In the genomic region with DNA sequence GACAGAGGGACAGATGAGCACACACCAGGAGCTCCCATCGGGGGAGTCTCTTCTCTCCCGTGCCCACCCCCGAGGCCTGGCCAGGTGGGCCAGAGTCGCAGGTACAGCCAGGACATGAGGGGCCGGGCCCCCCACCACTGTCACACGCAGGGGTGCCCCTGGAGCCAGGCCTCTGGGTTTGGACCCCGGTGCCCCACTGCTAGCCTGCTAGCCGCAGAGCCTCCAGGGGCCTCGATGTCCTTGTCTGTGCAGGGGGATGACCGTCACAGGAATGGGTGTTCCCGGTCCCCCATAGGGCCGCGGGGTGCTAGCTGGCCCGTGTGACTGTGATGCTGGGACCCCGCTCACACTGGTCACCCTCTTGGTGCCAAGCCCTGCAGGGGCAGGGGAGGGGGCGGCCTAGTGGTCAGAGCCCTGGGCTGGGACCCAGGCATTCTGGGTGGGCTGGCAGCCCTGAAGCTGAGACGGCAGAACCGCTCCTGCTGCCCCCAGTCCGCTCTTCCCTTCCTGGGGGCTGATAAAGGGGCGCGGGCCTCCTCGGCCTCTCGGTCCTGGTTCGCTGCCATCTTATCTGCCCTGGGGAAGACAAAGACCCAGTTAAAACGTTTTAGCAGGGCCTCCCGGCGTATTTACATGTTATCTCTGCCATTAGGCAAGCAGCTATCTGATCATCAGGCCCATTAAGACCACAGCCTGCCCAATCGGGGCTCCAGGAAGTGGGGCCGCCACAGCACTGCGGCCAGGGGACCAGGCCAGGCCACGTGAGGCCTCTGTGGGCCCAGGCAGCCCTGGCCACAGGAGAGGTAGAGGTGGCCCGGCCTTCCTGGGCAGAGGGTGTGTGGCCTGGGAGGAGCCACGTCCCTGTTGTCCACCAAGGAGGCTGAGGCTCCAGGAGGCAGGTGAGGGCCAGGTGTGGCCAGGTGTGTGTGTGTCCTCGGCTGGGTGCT, we compare ENCODE assay signal across 1 cellular context.
TF ChIP-seq lines count a peak whose summit lies in the region.

No MANE protein-coding gene starts in this region.

TF ChIP-seq in SK-N-SH treated with all-trans-retinoic acid at 6 μM for 48 hours, 23 proteins besides CTCF, POLR2A, EP300 and RAD21 (continued from another document):
- TF ChIP-seq, protein P1, sequence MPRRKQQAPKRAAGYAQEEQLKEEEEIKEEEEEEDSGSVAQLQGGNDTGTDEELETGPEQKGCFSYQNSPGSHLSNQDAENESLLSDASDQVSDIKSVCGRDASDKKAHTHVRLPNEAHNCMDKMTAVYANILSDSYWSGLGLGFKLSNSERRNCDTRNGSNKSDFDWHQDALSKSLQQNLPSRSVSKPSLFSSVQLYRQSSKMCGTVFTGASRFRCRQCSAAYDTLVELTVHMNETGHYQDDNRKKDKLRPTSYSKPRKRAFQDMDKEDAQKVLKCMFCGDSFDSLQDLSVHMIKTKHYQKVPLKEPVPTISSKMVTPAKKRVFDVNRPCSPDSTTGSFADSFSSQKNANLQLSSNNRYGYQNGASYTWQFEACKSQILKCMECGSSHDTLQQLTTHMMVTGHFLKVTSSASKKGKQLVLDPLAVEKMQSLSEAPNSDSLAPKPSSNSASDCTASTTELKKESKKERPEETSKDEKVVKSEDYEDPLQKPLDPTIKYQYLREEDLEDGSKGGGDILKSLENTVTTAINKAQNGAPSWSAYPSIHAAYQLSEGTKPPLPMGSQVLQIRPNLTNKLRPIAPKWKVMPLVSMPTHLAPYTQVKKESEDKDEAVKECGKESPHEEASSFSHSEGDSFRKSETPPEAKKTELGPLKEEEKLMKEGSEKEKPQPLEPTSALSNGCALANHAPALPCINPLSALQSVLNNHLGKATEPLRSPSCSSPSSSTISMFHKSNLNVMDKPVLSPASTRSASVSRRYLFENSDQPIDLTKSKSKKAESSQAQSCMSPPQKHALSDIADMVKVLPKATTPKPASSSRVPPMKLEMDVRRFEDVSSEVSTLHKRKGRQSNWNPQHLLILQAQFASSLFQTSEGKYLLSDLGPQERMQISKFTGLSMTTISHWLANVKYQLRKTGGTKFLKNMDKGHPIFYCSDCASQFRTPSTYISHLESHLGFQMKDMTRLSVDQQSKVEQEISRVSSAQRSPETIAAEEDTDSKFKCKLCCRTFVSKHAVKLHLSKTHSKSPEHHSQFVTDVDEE (CRISPR knock-in tag; IDR thresholded peaks at IDR 0.05), result peak; percentile 87; the same call in 1 of the 2 replicates
- TF ChIP-seq, protein P2, sequence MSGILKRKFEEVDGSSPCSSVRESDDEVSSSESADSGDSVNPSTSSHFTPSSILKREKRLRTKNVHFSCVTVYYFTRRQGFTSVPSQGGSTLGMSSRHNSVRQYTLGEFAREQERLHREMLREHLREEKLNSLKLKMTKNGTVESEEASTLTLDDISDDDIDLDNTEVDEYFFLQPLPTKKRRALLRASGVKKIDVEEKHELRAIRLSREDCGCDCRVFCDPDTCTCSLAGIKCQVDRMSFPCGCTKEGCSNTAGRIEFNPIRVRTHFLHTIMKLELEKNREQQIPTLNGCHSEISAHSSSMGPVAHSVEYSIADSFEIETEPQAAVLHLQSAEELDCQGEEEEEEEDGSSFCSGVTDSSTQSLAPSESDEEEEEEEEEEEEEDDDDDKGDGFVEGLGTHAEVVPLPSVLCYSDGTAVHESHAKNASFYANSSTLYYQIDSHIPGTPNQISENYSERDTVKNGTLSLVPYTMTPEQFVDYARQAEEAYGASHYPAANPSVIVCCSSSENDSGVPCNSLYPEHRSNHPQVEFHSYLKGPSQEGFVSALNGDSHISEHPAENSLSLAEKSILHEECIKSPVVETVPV (CRISPR knock-in tag; IDR thresholded peaks at IDR 0.05), result 0 out of 2 replicates have a peak, but pooled peaks have one; percentile 50
- TF ChIP-seq ZFP3 (CRISPR knock-in tag; IDR thresholded peaks at IDR 0.05), result no peak; the same call in 1 of the 2 replicates
- TF ChIP-seq, protein P3, sequence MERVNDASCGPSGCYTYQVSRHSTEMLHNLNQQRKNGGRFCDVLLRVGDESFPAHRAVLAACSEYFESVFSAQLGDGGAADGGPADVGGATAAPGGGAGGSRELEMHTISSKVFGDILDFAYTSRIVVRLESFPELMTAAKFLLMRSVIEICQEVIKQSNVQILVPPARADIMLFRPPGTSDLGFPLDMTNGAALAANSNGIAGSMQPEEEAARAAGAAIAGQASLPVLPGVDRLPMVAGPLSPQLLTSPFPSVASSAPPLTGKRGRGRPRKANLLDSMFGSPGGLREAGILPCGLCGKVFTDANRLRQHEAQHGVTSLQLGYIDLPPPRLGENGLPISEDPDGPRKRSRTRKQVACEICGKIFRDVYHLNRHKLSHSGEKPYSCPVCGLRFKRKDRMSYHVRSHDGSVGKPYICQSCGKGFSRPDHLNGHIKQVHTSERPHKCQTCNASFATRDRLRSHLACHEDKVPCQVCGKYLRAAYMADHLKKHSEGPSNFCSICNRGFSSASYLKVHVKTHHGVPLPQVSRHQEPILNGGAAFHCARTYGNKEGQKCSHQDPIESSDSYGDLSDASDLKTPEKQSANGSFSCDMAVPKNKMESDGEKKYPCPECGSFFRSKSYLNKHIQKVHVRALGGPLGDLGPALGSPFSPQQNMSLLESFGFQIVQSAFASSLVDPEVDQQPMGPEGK (CRISPR knock-in tag; IDR thresholded peaks at IDR 0.05; ENCODE audit: borderline replicate concordance), result no peak
